Comparison of ENCODE assay signal across 10 cellular contexts in genomic region chr15:42493694-42494093, GRCh38. TPM values are rescaled to one million over a fixed set of nuclear protein-coding genes. Genes with fewer than 3 reads are reported as not detected.
A peak's percentile ranks its signal among the peaks of the same experiment; 100 is the strongest.
DNase-seq lines count a peak whose midpoint lies in the region; ATAC-seq lines count a peak whose summit lies in the region.
"Had no signal": no experiment of that assay in that cellular context is flagged by ENCODE, and none has a peak within 500 bp of the region (broad histone marks: within the 10 kb centered on the region; RNA-seq: fewer than 3 reads in every experiment).

No MANE protein-coding gene starts in this region.

- H3K4me1 Mint-ChIP-seq in stimulated activated naive CD8-positive, alpha-beta T cell treated with anti-CD3 and anti-CD28 coated beads, Interleukin-15, Interleukin-2, amounts not matched to agents 100 ng/mL and 50 ng/mL, for 24 hours (ENCODE audit: low read depth), result peaks cover 67% of the 10 kb centered on the region
- peaks cover 61% of the 10 kb centered on the region for H3K4me1 Mint-ChIP-seq in activated CD4-positive, alpha-beta memory T cell treated with anti-CD3 and anti-CD28 coated beads, Interleukin-2, amount 10 ng/mL, durations not matched to agents 7 days and 5 days
- H3K4me1 Mint-ChIP-seq in memory B cell, result peaks cover 37% of the 10 kb centered on the region

- H3K36me3 Mint-ChIP-seq in stimulated activated naive CD8-positive, alpha-beta T cell treated with anti-CD3 and anti-CD28 coated beads, Interleukin-15, Interleukin-2, amounts not matched to agents 100 ng/mL and 50 ng/mL, for 24 hours (ENCODE audit: low read depth), result no peaks in the 10 kb centered on the region
- peaks cover 10% of the 10 kb centered on the region for H3K36me3 Mint-ChIP-seq in activated CD4-positive, alpha-beta memory T cell treated with anti-CD3 and anti-CD28 coated beads, Interleukin-2, amount 10 ng/mL, durations not matched to agents 7 days and 5 days (ENCODE audit: low read depth)
- peaks cover 4% of the 10 kb centered on the region for H3K36me3 Mint-ChIP-seq in memory B cell

- CTCF ChIA-PET in activated CD4-positive, alpha-beta memory T cell treated with anti-CD3 and anti-CD28 coated beads, Interleukin-2, amount 10 ng/mL, durations not matched to agents 7 days and 5 days (lab: Charles Lee), result interaction anchor here (0.6 to 1.1 kb wide), 3 partner anchors 11 to 1021 kb away, joined by 3 read pairs; no protein-coding TSS in a partner anchor

- DNase-seq in stimulated activated naive CD8-positive, alpha-beta T cell treated with anti-CD3 and anti-CD28 coated beads, Interleukin-15, Interleukin-2, amounts not matched to agents 100 U/mL and 50 U/mL, for 24 hours, result no peak
- DNase-seq in activated CD4-positive, alpha-beta memory T cell treated with anti-CD3 and anti-CD28 coated beads, Interleukin-2, amount 10 ng/mL, durations not matched to agents 7 days and 5 days, result no peak
- no peak for DNase-seq in memory B cell (ENCODE audit: low spot score in 2 of 2)
- DNase-seq in NCI-H1105 (lab: John Stamatoyannopoulos, UW), result no peak
- DNase-seq: left cardiac atrium, NCI-H1436 had no signal

- no peaks in the 10 kb centered on the region for H3K27me3 Mint-ChIP-seq in stimulated activated naive CD8-positive, alpha-beta T cell treated with anti-CD3 and anti-CD28 coated beads, Interleukin-15, Interleukin-2, amounts not matched to agents 100 ng/mL and 50 ng/mL, for 24 hours
- no peaks in the 10 kb centered on the region for H3K27me3 Mint-ChIP-seq in activated CD4-positive, alpha-beta memory T cell treated with anti-CD3 and anti-CD28 coated beads, Interleukin-2, amount 10 ng/mL, durations not matched to agents 7 days and 5 days
- H3K27me3 Mint-ChIP-seq in memory B cell, result no peaks in the 10 kb centered on the region

- no peaks in the 10 kb centered on the region for H3K9me3 Mint-ChIP-seq in stimulated activated naive CD8-positive, alpha-beta T cell treated with anti-CD3 and anti-CD28 coated beads, Interleukin-15, Interleukin-2, amounts not matched to agents 100 ng/mL and 50 ng/mL, for 24 hours
- H3K9me3 Mint-ChIP-seq in activated CD4-positive, alpha-beta memory T cell treated with anti-CD3 and anti-CD28 coated beads, Interleukin-2, amount 10 ng/mL, durations not matched to agents 7 days and 5 days, result no peaks in the 10 kb centered on the region
- H3K9me3 Mint-ChIP-seq in memory B cell, result no peaks in the 10 kb centered on the region

- POLR2A ChIA-PET in activated CD4-positive, alpha-beta memory T cell treated with anti-CD3 and anti-CD28 coated beads, Interleukin-2, amount 10 ng/mL, durations not matched to agents 7 days and 5 days (lab: Charles Lee), result interaction anchor here (1.3 kb wide), 1 partner anchor 51 kb away, joined by 4 read pairs; no protein-coding TSS in a partner anchor

- H3K4me3 Mint-ChIP-seq in stimulated activated naive CD8-positive, alpha-beta T cell treated with anti-CD3 and anti-CD28 coated beads, Interleukin-15, Interleukin-2, amounts not matched to agents 100 ng/mL and 50 ng/mL, for 24 hours, result no peak overlapping the region
- H3K4me3 Mint-ChIP-seq in activated CD4-positive, alpha-beta memory T cell treated with anti-CD3 and anti-CD28 coated beads, Interleukin-2, amount 10 ng/mL, durations not matched to agents 7 days and 5 days, result peak overlapping the region; percentile 2
- H3K4me3 Mint-ChIP-seq in memory B cell, result peak overlapping the region; percentile 69

- no peak for ATAC-seq in stimulated activated naive CD8-positive, alpha-beta T cell treated with anti-CD3 and anti-CD28 coated beads, Interleukin-15, Interleukin-2, amounts not matched to agents 100 U/mL and 50 U/mL, for 24 hours
- no peak for ATAC-seq in memory B cell (ENCODE audit: low read depth)
- no peak for ATAC-seq in HG03039 (IDR thresholded peaks at IDR 0.05; ENCODE audit: unreplicated experiment)
- no peak for ATAC-seq in HG03097 (IDR thresholded peaks at IDR 0.05; ENCODE audit: low FRiP score, unreplicated experiment)
- no peak for ATAC-seq in GM18498 (IDR thresholded peaks at IDR 0.05; ENCODE audit: unreplicated experiment)
- ATAC-seq: left cardiac atrium had no signal

- H3K27ac Mint-ChIP-seq in stimulated activated naive CD8-positive, alpha-beta T cell treated with anti-CD3 and anti-CD28 coated beads, Interleukin-15, Interleukin-2, amounts not matched to agents 100 ng/mL and 50 ng/mL, for 24 hours, result peak overlapping the region; percentile 63
- H3K27ac Mint-ChIP-seq in activated CD4-positive, alpha-beta memory T cell treated with anti-CD3 and anti-CD28 coated beads, Interleukin-2, amount 10 ng/mL, durations not matched to agents 7 days and 5 days, result no peak overlapping the region
- H3K27ac Mint-ChIP-seq in memory B cell, result peak overlapping the region; percentile 72

RNA-seq across cellular contexts. Expression of gene SNAP23, which starts 1.7 kb away (rescaled TPM):
- total RNA-seq in activated CD4-positive, alpha-beta memory T cell treated with anti-CD3 and anti-CD28 coated beads, Interleukin-2, amount 10 ng/mL, durations not matched to agents 7 days and 5 days, result 10 to 100 TPM; 46.0 to 49.1 TPM

RNA-seq across cellular contexts. Expression of gene ZNF106, which starts 2.8 kb away (rescaled TPM):
- total RNA-seq in activated CD4-positive, alpha-beta memory T cell treated with anti-CD3 and anti-CD28 coated beads, Interleukin-2, amount 10 ng/mL, durations not matched to agents 7 days and 5 days, result 10 to 100 TPM; 43.6 to 47.8 TPM

RNA-seq across cellular contexts. Expression of gene LRRC57, which starts 54.9 kb away (rescaled TPM):
- 10 to 100 TPM; 21.2 to 23.5 TPM for total RNA-seq in activated CD4-positive, alpha-beta memory T cell treated with anti-CD3 and anti-CD28 coated beads, Interleukin-2, amount 10 ng/mL, durations not matched to agents 7 days and 5 days

RNA-seq across cellular contexts. Expression of gene HAUS2, which starts 54.9 kb away (rescaled TPM):
- 10 to 100 TPM; 35.1 to 35.8 TPM for total RNA-seq in activated CD4-positive, alpha-beta memory T cell treated with anti-CD3 and anti-CD28 coated beads, Interleukin-2, amount 10 ng/mL, durations not matched to agents 7 days and 5 days
